25 cellular contexts compared by ENCODE assay signal in the genomic region with DNA sequence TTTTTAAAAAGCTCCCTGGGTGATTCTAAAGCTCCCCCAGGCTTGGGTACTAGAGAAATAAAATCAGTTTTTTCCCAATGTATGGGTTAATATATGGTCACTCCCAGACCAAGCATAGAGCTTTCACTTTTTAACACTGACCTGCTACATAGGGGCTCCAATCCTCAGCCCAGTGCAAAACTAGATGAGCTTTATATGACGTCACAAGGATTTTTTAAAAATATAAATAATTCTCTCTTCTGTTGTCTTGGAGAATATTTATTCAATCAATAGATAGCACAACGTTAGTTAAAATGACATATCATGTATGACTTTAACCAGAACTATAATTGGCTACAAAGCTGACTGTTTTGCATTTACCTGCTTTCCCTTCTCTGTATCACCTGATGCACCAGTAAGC.
DNase-seq lines count a peak whose midpoint lies in the region; ATAC-seq, FAIRE-seq and TF ChIP-seq lines count a peak whose summit lies in the region.
"Had no signal": no experiment of that assay in that cellular context is flagged by ENCODE, and none has a peak within 500 bp of the region (broad histone marks: within the 10 kb centered on the region; RNA-seq: fewer than 3 reads in every experiment).

No MANE protein-coding gene starts in this region.

- H3K4me2 ChIP-seq in parathyroid adenoma (ENCODE audit: low read length): no peak overlapping the region
- H3K4me2 ChIP-seq: BLaER1 had no signal

- H3K27ac Mint-ChIP-seq in WTC11: no peak overlapping the region
- H3K27ac Mint-ChIP-seq: CD14-positive monocyte; CD4-positive, alpha-beta memory T cell; CD4-positive, CD25-positive, alpha-beta regulatory T cell; CD8-positive, alpha-beta memory T cell had no signal

- H3K36me3 ChIP-seq in parathyroid adenoma (ENCODE audit: control insufficient read depth, insufficient read depth, low read length): no peaks in the 10 kb centered on the region
- H3K36me3 ChIP-seq: BE2C, BLaER1 had no signal

- FAIRE-seq in GM12891 (lab: Jason Lieb, UNC) (peak; percentile 77), GM12892 (lab: Jason Lieb, UNC) (peak; percentile 53)
- FAIRE-seq: A204.1, GM12878, GM18507 had no signal

- no peak for TF ChIP-seq POLR2A in GM12891 (IDR thresholded peaks at IDR 0.05; ENCODE audit: low read depth, low read length)
- TF ChIP-seq POLR2A in GM12892 (IDR thresholded peaks at IDR 0.05; ENCODE audit: low read depth, low read length): no peak

- no peak overlapping the region for H2AFZ ChIP-seq in parathyroid adenoma

- no peaks in the 10 kb centered on the region for H3K27me3 ChIP-seq in parathyroid adenoma (ENCODE audit: control insufficient read depth, insufficient read depth, low read length)
- H3K27me3 ChIP-seq: BE2C, BLaER1 had no signal

- POLR2A ChIA-PET in WTC11 (lab: Charles Lee): interaction anchor here (0.6 kb wide), 1 partner anchor 14 kb away, joined by 4 read pairs; no protein-coding TSS in a partner anchor

- peaks cover 14% of the 10 kb centered on the region for H3K79me2 ChIP-seq in parathyroid adenoma

- no peak overlapping the region for H3K9ac ChIP-seq in parathyroid adenoma
- H3K9ac ChIP-seq: BLaER1 had no signal

- H3K4me1 ChIP-seq in parathyroid adenoma: peaks cover 43% of the 10 kb centered on the region
- H3K4me1 ChIP-seq: BE2C, BLaER1 had no signal

- H3K9me3 Mint-ChIP-seq in WTC11: no peaks in the 10 kb centered on the region

- no peak for DNase-seq in GM12891 (ENCODE audit: insufficient read length, low spot score)
- DNase-seq in GM12892 (ENCODE audit: insufficient read length): no peak
- no peak for DNase-seq in NCI-H748 treated with DMSO at 0.1 percent for 48 hours (lab: John Stamatoyannopoulos, UW)
- no peak for DNase-seq in WTC11 (ENCODE audit: low spot score)
- DNase-seq: 8988T; ACHN; BE2C; C1 segment of cervical spinal cord; CD4-positive, alpha-beta memory T cell; CD4-positive, CD25-positive, alpha-beta regulatory T cell; CD8-positive, alpha-beta memory T cell; COR-L47; DMS 273 treated with DMSO at 0.1 percent for 48 hours; DMS153; DMS53; DMS79; DND-41; EL; GDM1 had no signal

- H3K4me1 Mint-ChIP-seq in WTC11: peaks cover 3% of the 10 kb centered on the region
- H3K4me1 Mint-ChIP-seq: CD4-positive, alpha-beta memory T cell; CD8-positive, alpha-beta memory T cell had no signal

- peak overlapping the region; percentile 88 for H3K27ac ChIP-seq in parathyroid adenoma
- H3K27ac ChIP-seq: BLaER1 had no signal

- H3K4me3 Mint-ChIP-seq in WTC11: no peak overlapping the region
- H3K4me3 Mint-ChIP-seq: CD14-positive monocyte; CD4-positive, alpha-beta memory T cell; CD4-positive, CD25-positive, alpha-beta regulatory T cell; CD8-positive, alpha-beta memory T cell had no signal

- H3K36me3 Mint-ChIP-seq in WTC11: no peaks in the 10 kb centered on the region
- H3K36me3 Mint-ChIP-seq: CD14-positive monocyte; CD4-positive, alpha-beta memory T cell had no signal

- no peak overlapping the region for H3K4me3 ChIP-seq in parathyroid adenoma (ENCODE audit: low read depth, low read length)
- H3K4me3 ChIP-seq: BLaER1, GM12878 had no signal

- CTCF ChIA-PET in WTC11 (lab: Charles Lee): interaction anchor here (1.0 to 1.4 kb wide), 2 partner anchors 25 to 45 kb away, joined by 3 read pairs; no protein-coding TSS in a partner anchor

- TF ChIP-seq CTCF in parathyroid adenoma (IDR thresholded peaks at IDR 0.05) (no peak), WTC11 (IDR thresholded peaks at IDR 0.05) (no peak)

- no peaks in the 10 kb centered on the region for H3K27me3 Mint-ChIP-seq in WTC11 (ENCODE audit: low read depth)
- H3K27me3 Mint-ChIP-seq: CD4-positive, CD25-positive, alpha-beta regulatory T cell had no signal

- ATAC-seq in WTC11: no peak
- ATAC-seq: GM12878 had no signal

- H3K9me3 ChIP-seq in parathyroid adenoma (ENCODE audit: control insufficient read depth, low read length): no peaks in the 10 kb centered on the region
- H3K9me3 ChIP-seq: BE2C, BLaER1 had no signal

TF ChIP-seq in GM12891, 5 proteins besides CTCF, POLR2A, EP300 and RAD21:
- no peak for TF ChIP-seq POLR2AphosphoS5 (IDR thresholded peaks at IDR 0.05; ENCODE audit: low read depth, low read length)
- no peak for TF ChIP-seq TAF1 (IDR thresholded peaks at IDR 0.05; ENCODE audit: low read depth, low read length)
- TF ChIP-seq POU2F2 (IDR thresholded peaks at IDR 0.05; ENCODE audit: low read depth, low read length): no peak
- TF ChIP-seq SPI1 (IDR thresholded peaks at IDR 0.05; ENCODE audit: low read depth, low read length): no peak
- no peak for TF ChIP-seq PAX5 (IDR thresholded peaks at IDR 0.05; ENCODE audit: insufficient read depth, low read length, severe bottlenecking)

TF ChIP-seq in WTC11, 78 proteins besides CTCF, POLR2A, EP300 and RAD21:
- TF ChIP-seq ZNF232 (CRISPR knock-in tag; IDR thresholded peaks at IDR 0.05) (no peak), TP53 (CRISPR knock-in tag; IDR thresholded peaks at IDR 0.05) (no peak), ATF1 (CRISPR knock-in tag; IDR thresholded peaks at IDR 0.05) (no peak), PRRX2 (CRISPR knock-in tag; IDR thresholded peaks at IDR 0.05) (no peak), ELF4 (CRISPR knock-in tag; IDR thresholded peaks at IDR 0.05; ENCODE audit: low read depth) (no peak), SMAD4 (CRISPR knock-in tag; IDR thresholded peaks at IDR 0.05) (no peak), NFE2L1 (CRISPR knock-in tag; IDR thresholded peaks at IDR 0.05) (no peak), GABPB1 (CRISPR knock-in tag; IDR thresholded peaks at IDR 0.05) (no peak)
- TF ChIP-seq, protein P1, sequence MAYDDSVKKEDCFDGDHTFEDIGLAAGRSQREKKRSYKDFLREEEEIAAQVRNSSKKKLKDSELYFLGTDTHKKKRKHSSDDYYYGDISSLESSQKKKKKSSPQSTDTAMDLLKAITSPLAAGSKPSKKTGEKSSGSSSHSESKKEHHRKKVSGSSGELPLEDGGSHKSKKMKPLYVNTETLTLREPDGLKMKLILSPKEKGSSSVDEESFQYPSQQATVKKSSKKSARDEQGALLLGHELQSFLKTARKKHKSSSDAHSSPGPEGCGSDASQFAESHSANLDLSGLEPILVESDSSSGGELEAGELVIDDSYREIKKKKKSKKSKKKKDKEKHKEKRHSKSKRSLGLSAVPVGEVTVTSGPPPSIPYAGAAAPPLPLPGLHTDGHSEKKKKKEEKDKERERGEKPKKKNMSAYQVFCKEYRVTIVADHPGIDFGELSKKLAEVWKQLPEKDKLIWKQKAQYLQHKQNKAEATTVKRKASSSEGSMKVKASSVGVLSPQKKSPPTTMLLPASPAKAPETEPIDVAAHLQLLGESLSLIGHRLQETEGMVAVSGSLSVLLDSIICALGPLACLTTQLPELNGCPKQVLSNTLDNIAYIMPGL (CRISPR knock-in tag; IDR thresholded peaks at IDR 0.05): no peak
- TF ChIP-seq, protein P2, sequence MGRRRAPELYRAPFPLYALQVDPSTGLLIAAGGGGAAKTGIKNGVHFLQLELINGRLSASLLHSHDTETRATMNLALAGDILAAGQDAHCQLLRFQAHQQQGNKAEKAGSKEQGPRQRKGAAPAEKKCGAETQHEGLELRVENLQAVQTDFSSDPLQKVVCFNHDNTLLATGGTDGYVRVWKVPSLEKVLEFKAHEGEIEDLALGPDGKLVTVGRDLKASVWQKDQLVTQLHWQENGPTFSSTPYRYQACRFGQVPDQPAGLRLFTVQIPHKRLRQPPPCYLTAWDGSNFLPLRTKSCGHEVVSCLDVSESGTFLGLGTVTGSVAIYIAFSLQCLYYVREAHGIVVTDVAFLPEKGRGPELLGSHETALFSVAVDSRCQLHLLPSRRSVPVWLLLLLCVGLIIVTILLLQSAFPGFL (CRISPR knock-in tag; IDR thresholded peaks at IDR 0.05; ENCODE audit: borderline replicate concordance): no peak
- TF ChIP-seq, protein P3, sequence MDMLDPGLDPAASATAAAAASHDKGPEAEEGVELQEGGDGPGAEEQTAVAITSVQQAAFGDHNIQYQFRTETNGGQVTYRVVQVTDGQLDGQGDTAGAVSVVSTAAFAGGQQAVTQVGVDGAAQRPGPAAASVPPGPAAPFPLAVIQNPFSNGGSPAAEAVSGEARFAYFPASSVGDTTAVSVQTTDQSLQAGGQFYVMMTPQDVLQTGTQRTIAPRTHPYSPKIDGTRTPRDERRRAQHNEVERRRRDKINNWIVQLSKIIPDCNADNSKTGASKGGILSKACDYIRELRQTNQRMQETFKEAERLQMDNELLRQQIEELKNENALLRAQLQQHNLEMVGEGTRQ (CRISPR knock-in tag; IDR thresholded peaks at IDR 0.05): no peak
- TF ChIP-seq, protein P4, sequence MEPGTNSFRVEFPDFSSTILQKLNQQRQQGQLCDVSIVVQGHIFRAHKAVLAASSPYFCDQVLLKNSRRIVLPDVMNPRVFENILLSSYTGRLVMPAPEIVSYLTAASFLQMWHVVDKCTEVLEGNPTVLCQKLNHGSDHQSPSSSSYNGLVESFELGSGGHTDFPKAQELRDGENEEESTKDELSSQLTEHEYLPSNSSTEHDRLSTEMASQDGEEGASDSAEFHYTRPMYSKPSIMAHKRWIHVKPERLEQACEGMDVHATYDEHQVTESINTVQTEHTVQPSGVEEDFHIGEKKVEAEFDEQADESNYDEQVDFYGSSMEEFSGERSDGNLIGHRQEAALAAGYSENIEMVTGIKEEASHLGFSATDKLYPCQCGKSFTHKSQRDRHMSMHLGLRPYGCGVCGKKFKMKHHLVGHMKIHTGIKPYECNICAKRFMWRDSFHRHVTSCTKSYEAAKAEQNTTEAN (CRISPR knock-in tag; IDR thresholded peaks at IDR 0.05): no peak
